ENCODE assay signal across 1 cellular context in genomic region chr3:3714572-3714971, GRCh38.
TF ChIP-seq lines count a peak whose summit lies in the region.

No MANE protein-coding gene starts in this region.

TF ChIP-seq in HepG2, 621 proteins besides CTCF, POLR2A, EP300 and RAD21 (continued from another document):
- TF ChIP-seq, protein P1, sequence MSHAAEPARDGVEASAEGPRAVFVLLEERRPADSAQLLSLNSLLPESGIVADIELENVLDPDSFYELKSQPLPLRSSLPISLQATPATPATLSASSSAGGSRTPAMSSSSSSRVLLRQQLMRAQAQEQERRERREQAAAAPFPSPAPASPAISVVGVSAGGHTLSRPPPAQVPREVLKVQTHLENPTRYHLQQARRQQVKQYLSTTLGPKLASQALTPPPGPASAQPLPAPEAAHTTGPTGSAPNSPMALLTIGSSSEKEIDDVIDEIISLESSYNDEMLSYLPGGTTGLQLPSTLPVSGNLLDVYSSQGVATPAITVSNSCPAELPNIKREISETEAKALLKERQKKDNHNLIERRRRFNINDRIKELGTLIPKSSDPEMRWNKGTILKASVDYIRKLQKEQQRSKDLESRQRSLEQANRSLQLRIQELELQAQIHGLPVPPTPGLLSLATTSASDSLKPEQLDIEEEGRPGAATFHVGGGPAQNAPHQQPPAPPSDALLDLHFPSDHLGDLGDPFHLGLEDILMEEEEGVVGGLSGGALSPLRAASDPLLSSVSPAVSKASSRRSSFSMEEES (CRISPR knock-in tag; IDR thresholded peaks at IDR 0.05), result no peak
- no peak for TF ChIP-seq ZNF136 (CRISPR knock-in tag; IDR thresholded peaks at IDR 0.05; ENCODE audit: low read depth)
- no peak for TF ChIP-seq ZNF879 (CRISPR knock-in tag; IDR thresholded peaks at IDR 0.05)
- no peak for TF ChIP-seq XBP1 (CRISPR knock-in tag; IDR thresholded peaks at IDR 0.05)
- no peak for TF ChIP-seq GABPA (IDR thresholded peaks at IDR 0.05; ENCODE audit: low read depth, low read length)
- no peak for TF ChIP-seq GABPA (CRISPR knock-in tag; IDR thresholded peaks at IDR 0.05; ENCODE audit: low read depth)
- no peak for TF ChIP-seq KLF16 (CRISPR knock-in tag; IDR thresholded peaks at IDR 0.05)
- no peak for TF ChIP-seq TCF7L2 (IDR thresholded peaks at IDR 0.05; ENCODE audit: low read depth, low read length)
- TF ChIP-seq, protein P2, sequence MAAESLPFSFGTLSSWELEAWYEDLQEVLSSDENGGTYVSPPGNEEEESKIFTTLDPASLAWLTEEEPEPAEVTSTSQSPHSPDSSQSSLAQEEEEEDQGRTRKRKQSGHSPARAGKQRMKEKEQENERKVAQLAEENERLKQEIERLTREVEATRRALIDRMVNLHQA (CRISPR knock-in tag; IDR thresholded peaks at IDR 0.05), result no peak
- no peak for TF ChIP-seq TMF1 (CRISPR knock-in tag; IDR thresholded peaks at IDR 0.05; ENCODE audit: low read depth)
- TF ChIP-seq, protein P3, sequence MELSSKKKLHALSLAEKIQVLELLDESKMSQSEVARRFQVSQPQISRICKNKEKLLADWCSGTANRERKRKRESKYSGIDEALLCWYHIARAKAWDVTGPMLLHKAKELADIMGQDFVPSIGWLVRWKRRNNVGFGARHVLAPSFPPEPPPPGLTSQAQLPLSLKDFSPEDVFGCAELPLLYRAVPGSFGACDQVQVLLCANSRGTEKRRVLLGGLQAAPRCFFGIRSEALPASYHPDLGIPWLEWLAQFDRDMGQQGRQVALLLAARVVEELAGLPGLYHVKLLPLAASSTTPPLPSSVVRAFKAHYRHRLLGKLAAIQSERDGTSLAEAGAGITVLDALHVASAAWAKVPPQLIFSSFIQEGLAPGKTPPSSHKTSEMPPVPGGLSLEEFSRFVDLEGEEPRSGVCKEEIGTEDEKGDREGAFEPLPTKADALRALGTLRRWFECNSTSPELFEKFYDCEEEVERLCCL (CRISPR knock-in tag; IDR thresholded peaks at IDR 0.05; ENCODE audit: borderline replicate concordance), result no peak
- TF ChIP-seq, protein P4, sequence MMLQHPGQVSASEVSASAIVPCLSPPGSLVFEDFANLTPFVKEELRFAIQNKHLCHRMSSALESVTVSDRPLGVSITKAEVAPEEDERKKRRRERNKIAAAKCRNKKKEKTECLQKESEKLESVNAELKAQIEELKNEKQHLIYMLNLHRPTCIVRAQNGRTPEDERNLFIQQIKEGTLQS (CRISPR knock-in tag; IDR thresholded peaks at IDR 0.05), result no peak
- no peak for TF ChIP-seq ZNF138 (CRISPR knock-in tag; IDR thresholded peaks at IDR 0.05; ENCODE audit: low read depth)
- no peak for TF ChIP-seq SP5 (CRISPR knock-in tag; IDR thresholded peaks at IDR 0.05; ENCODE audit: borderline replicate concordance, low read depth)
- no peak for TF ChIP-seq TRIM24 (CRISPR knock-in tag; IDR thresholded peaks at IDR 0.05)
- no peak for TF ChIP-seq ZNF547 (CRISPR knock-in tag; IDR thresholded peaks at IDR 0.05)
- no peak for TF ChIP-seq MTF1 (CRISPR knock-in tag; IDR thresholded peaks at IDR 0.05)
- TF ChIP-seq ZNF614 (CRISPR knock-in tag; IDR thresholded peaks at IDR 0.05; ENCODE audit: borderline replicate concordance), result no peak
- TF ChIP-seq RNF2 (conservative IDR thresholded peaks at IDR 0.05; ENCODE audit: low read depth), result no peak
- no peak for TF ChIP-seq BORCS8-MEF2B (CRISPR knock-in tag; IDR thresholded peaks at IDR 0.05)
- TF ChIP-seq FOXA1 (IDR thresholded peaks at IDR 0.05), result no peak
- no peak for TF ChIP-seq FOXA1 (CRISPR knock-in tag; IDR thresholded peaks at IDR 0.05)
